In genomic region chr6:110813813-110814487, GRCh38 we compare ENCODE assay signal across 9 cellular contexts. TPM values are rescaled to one million over a fixed set of nuclear protein-coding genes. Genes with fewer than 3 reads are reported as not detected.
DNase-seq lines count a peak whose midpoint lies in the region; ATAC-seq and FAIRE-seq lines count a peak whose summit lies in the region.
"Had no signal": no experiment of that assay in that cellular context is flagged by ENCODE, and none has a peak within 500 bp of the region (broad histone marks: within the 10 kb centered on the region; RNA-seq: fewer than 3 reads in every experiment).

No MANE protein-coding gene starts in this region.

- H3K27me3 ChIP-seq in iPS-15b (ENCODE audit: control insufficient read depth, insufficient read depth, low read length) = no peaks in the 10 kb centered on the region
- H3K27me3 ChIP-seq in small intestine (ENCODE audit: control insufficient read depth in 2 of 2, insufficient read depth in 2 of 2, low read length in 2 of 2) = no peaks in the 10 kb centered on the region

- H3K4me3 ChIP-seq in Jurkat, Clone E6-1 (ENCODE audit: low read length) = peak overlapping the region; percentile 89
- H3K4me3 ChIP-seq in iPS-15b (ENCODE audit: low read depth, low read length) = peak overlapping the region; percentile 91
- H3K4me3 ChIP-seq in small intestine (ENCODE audit: low read depth in 1 of 2, low read length in 2 of 2) = peak overlapping the region; percentile 68 to 88

- peak overlapping the region; percentile 90 to 93 for H3K27ac ChIP-seq in small intestine (ENCODE audit: low read depth in 1 of 2, low read length in 1 of 2)

- H3K4me1 Mint-ChIP-seq in activated naive CD4-positive, alpha-beta T cell treated with anti-CD3 and anti-CD28 coated beads, Interleukin-2, amount 50 U/mL, for 24 hours = peaks cover 23% of the 10 kb centered on the region

- peaks cover 1% of the 10 kb centered on the region for H3K36me3 Mint-ChIP-seq in activated naive CD4-positive, alpha-beta T cell treated with anti-CD3 and anti-CD28 coated beads, Interleukin-2, amount 50 U/mL, for 24 hours

- peak; percentile 59 for DNase-seq in NCI-H748 (lab: John Stamatoyannopoulos, UW; ENCODE audit: unreplicated experiment)
- no peak for DNase-seq in NCI-H748 treated with DMSO at 0.1 percent for 48 hours (lab: John Stamatoyannopoulos, UW)
- no peak for DNase-seq in Jurkat, Clone E6-1 (ENCODE audit: low read depth, low spot score)
- DNase-seq in small intestine = peak; percentile 25

- H3K36me3 ChIP-seq in iPS-15b (ENCODE audit: control insufficient read depth, insufficient read depth, low read length) (no peaks in the 10 kb centered on the region), small intestine (ENCODE audit: control insufficient read depth in 2 of 2, insufficient read depth in 2 of 2, low read length in 2 of 2) (no peaks in the 10 kb centered on the region)

- no peaks in the 10 kb centered on the region for H3K9me3 Mint-ChIP-seq in activated naive CD4-positive, alpha-beta T cell treated with anti-CD3 and anti-CD28 coated beads, Interleukin-2, amount 50 U/mL, for 24 hours

- no peak for FAIRE-seq in small intestine (lab: Jason Lieb, UNC)
- FAIRE-seq: colon had no signal

- WGBS in small intestine, 3 donors = 7 to 8% (median 8%) methylated on average over 14 to 20 of the region's 20 CpGs

- H3K4me1 ChIP-seq in iPS-15b (ENCODE audit: control insufficient read depth, insufficient read depth, low read length) = peaks cover 5% of the 10 kb centered on the region
- H3K4me1 ChIP-seq in small intestine (ENCODE audit: control insufficient read depth in 2 of 2, insufficient read depth in 1 of 2, low read depth in 1 of 2, low read length in 1 of 2) = peaks cover 0 to 2% of the 10 kb centered on the region in 2 donors

- no peak for ATAC-seq in HG02759 (IDR thresholded peaks at IDR 0.05; ENCODE audit: unreplicated experiment)
- no peak for ATAC-seq in GM18520 (IDR thresholded peaks at IDR 0.05; ENCODE audit: unreplicated experiment)

- H3K27ac Mint-ChIP-seq in activated naive CD4-positive, alpha-beta T cell treated with anti-CD3 and anti-CD28 coated beads, Interleukin-2, amount 50 U/mL, for 24 hours = peak overlapping the region; percentile 88

- no peaks in the 10 kb centered on the region for H3K27me3 Mint-ChIP-seq in activated naive CD4-positive, alpha-beta T cell treated with anti-CD3 and anti-CD28 coated beads, Interleukin-2, amount 50 U/mL, for 24 hours

- H3K9ac ChIP-seq in iPS-15b (ENCODE audit: low read depth, low read length) = peak overlapping the region; percentile 63

- H3K4me3 Mint-ChIP-seq in activated naive CD4-positive, alpha-beta T cell treated with anti-CD3 and anti-CD28 coated beads, Interleukin-2, amount 50 U/mL, for 24 hours = peak overlapping the region; percentile 97

- H3K9me3 ChIP-seq in iPS-15b (ENCODE audit: control insufficient read depth, insufficient read depth, low read length) = no peaks in the 10 kb centered on the region
- no peaks in the 10 kb centered on the region for H3K9me3 ChIP-seq in small intestine (ENCODE audit: control insufficient read depth, low read depth)

RNA-seq across cellular contexts. Expression of gene CDK19, which starts 1.3 kb away (rescaled TPM):
- polyA plus RNA-seq in Jurkat, Clone E6-1 (2012; ENCODE audit: insufficient read depth, insufficient read length) = 13.3 TPM
- polyA plus RNA-seq in small intestine = 1 to 10 TPM; 4.3 to 7.4 (median 7.4) TPM

Comparison
In these comparisons a context has a peak if more than half of its experiments do, and no peak if none do; other contexts are left out.
1. DNase-seq: peak in NCI-H748 (single experiment) and small intestine (single experiment); none in NCI-H748 treated with DMSO at 0.1 percent for 48 hours (single experiment) and Jurkat, Clone E6-1 (single experiment).
2. Peak in every context shown above with its lines, with median percentiles within 50 percentile points of each other: H3K4me3 ChIP-seq.